Comparison of ENCODE assay signal across 7 cellular contexts in the genomic region with DNA sequence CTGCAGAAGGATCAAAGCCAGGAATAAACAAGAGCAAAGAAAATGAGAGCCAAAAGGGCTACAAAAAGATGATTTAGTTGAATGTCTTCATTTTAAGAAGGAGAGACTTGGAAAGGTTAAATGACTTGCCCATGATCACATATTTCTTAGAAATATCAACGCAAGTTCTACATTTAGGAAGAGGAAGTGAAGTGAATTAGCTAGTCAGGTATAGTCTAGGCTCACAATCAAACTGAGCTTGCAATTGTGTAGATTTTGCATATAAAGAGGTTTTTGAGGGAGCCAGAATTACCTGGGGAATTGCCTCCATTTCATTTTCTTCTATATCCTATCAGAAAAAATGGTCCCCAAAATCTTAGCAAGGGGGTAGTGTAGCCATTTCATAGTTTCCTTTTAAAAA.
"Had no signal": no experiment of that assay in that cellular context is flagged by ENCODE, and none has a peak within 500 bp of the region (broad histone marks: within the 10 kb centered on the region; RNA-seq: fewer than 3 reads in every experiment).

No MANE protein-coding gene starts in this region.

- H3K27ac Mint-ChIP-seq: IgD-negative memory B cell had no signal

- H3K4me3 Mint-ChIP-seq: IgD-negative memory B cell had no signal

- DNase-seq: GOT3, H9, KBM-7 had no signal

- H3K27ac ChIP-seq: KMS-11 had no signal

- H3K9me3 Mint-ChIP-seq: H9 had no signal

- ATAC-seq: HepG2 had no signal

- FAIRE-seq: HepG2, HTR-8/SVneo had no signal

- H3K9ac ChIP-seq: KMS-11 had no signal

- H3K36me3 Mint-ChIP-seq: IgD-negative memory B cell had no signal
